8 cellular contexts compared by ENCODE assay signal in genomic region chr17:80220709-80221215, GRCh38. TPM values are rescaled to one million over a fixed set of nuclear protein-coding genes. Genes with fewer than 3 reads are reported as not detected.
DNase-seq lines count a peak whose midpoint lies in the region; ATAC-seq and TF ChIP-seq lines count a peak whose summit lies in the region.

No MANE protein-coding gene starts in this region.

- no peak for DNase-seq in BE2C
- no peak for DNase-seq in activated T-helper 2 cell treated with anti-CD3 and anti-CD28 coated beads, Interferon-gamma antibody, Interleukin-2, Interleukin-4, amounts not matched to agents 10 μg/mL and 5 μg/mL and 100 μg/mL, durations not matched to agents 14 hours and 24 hours and 36 hours (ENCODE audit: low spot score)
- DNase-seq in head of caudate nucleus = peak in 40 of 42 donors; percentile 13 to 79 (median 50)
- DNase-seq in osteocyte (ENCODE audit: extremely low spot score, unreplicated experiment) = no peak

- H3K4me3 Mint-ChIP-seq in activated T-helper 2 cell treated with anti-CD3 and anti-CD28 coated beads, Interferon-gamma antibody, Interleukin-2, Interleukin-4, amounts not matched to agents 10 μg/mL and 5 μg/mL and 100 μg/mL, durations not matched to agents 14 hours and 24 hours and 36 hours (ENCODE audit: low read depth) = peak overlapping the region; percentile 81
- peak overlapping the region; percentile 75 for H3K4me3 Mint-ChIP-seq in osteocyte (ENCODE audit: unreplicated experiment)

- H3K36me3 ChIP-seq in BE2C (peaks cover 10% of the 10 kb centered on the region), HUES6 (ENCODE audit: control insufficient read depth, insufficient read depth, low read length) (peaks cover 16% of the 10 kb centered on the region)

- intact Hi-C loops in activated T-helper 2 cell treated with anti-CD3 and anti-CD28 coated beads, Interferon-gamma antibody, Interleukin-2, Interleukin-4, amounts not matched to agents 10 μg/mL and 5 μg/mL and 100 μg/mL, durations not matched to agents 14 hours and 24 hours and 36 hours (cut with micrococcal nuclease) = no loop called here
- intact Hi-C loops in head of caudate nucleus (cut with DNase I) = loop anchor here (2.0 kb wide), 1 partner anchor 74 kb away; the partner anchor contains the start of gene EIF4A3

- H3K9me3 ChIP-seq in BE2C (no peaks in the 10 kb centered on the region), HUES6 (ENCODE audit: control insufficient read depth, insufficient read depth, low read depth, low read length) (no peaks in the 10 kb centered on the region)

- H3K27ac Mint-ChIP-seq in activated T-helper 2 cell treated with anti-CD3 and anti-CD28 coated beads, Interferon-gamma antibody, Interleukin-2, Interleukin-4, amounts not matched to agents 10 μg/mL and 5 μg/mL and 100 μg/mL, durations not matched to agents 14 hours and 24 hours and 36 hours = no peak overlapping the region
- no peak overlapping the region for H3K27ac Mint-ChIP-seq in osteocyte (ENCODE audit: unreplicated experiment)

- H3K9ac ChIP-seq in HUES6 (ENCODE audit: low read length) = peak overlapping the region; percentile 17

- H3K4me1 Mint-ChIP-seq in activated T-helper 2 cell treated with anti-CD3 and anti-CD28 coated beads, Interferon-gamma antibody, Interleukin-2, Interleukin-4, amounts not matched to agents 10 μg/mL and 5 μg/mL and 100 μg/mL, durations not matched to agents 14 hours and 24 hours and 36 hours (ENCODE audit: low read depth) = peaks cover 24% of the 10 kb centered on the region
- peaks cover 18% of the 10 kb centered on the region for H3K4me1 Mint-ChIP-seq in osteocyte (ENCODE audit: unreplicated experiment)

- TF ChIP-seq CTCF in BE2C (IDR thresholded peaks at IDR 0.05; ENCODE audit: low read depth, low read length) = no peak
- TF ChIP-seq CTCF in osteocyte (IDR thresholded peaks at IDR 0.05) = no peak

- no peaks in the 10 kb centered on the region for H3K9me3 Mint-ChIP-seq in activated T-helper 2 cell treated with anti-CD3 and anti-CD28 coated beads, Interferon-gamma antibody, Interleukin-2, Interleukin-4, amounts not matched to agents 10 μg/mL and 5 μg/mL and 100 μg/mL, durations not matched to agents 14 hours and 24 hours and 36 hours
- no peaks in the 10 kb centered on the region for H3K9me3 Mint-ChIP-seq in osteocyte (ENCODE audit: unreplicated experiment)

- peaks cover 18% of the 10 kb centered on the region for H3K36me3 Mint-ChIP-seq in activated T-helper 2 cell treated with anti-CD3 and anti-CD28 coated beads, Interferon-gamma antibody, Interleukin-2, Interleukin-4, amounts not matched to agents 10 μg/mL and 5 μg/mL and 100 μg/mL, durations not matched to agents 14 hours and 24 hours and 36 hours (ENCODE audit: low read depth)
- peaks cover 7% of the 10 kb centered on the region for H3K36me3 Mint-ChIP-seq in osteocyte (ENCODE audit: unreplicated experiment)

- H3K4me1 ChIP-seq in BE2C (peaks cover 6% of the 10 kb centered on the region), HUES6 (ENCODE audit: control insufficient read depth, insufficient read depth, low read length) (peaks cover 27% of the 10 kb centered on the region)

- H3K27me3 ChIP-seq in BE2C = no peaks in the 10 kb centered on the region
- no peaks in the 10 kb centered on the region for H3K27me3 ChIP-seq in HUES6 (ENCODE audit: control insufficient read depth, insufficient read depth, low read length)

- ATAC-seq in HG02798 (IDR thresholded peaks at IDR 0.05; ENCODE audit: poor library complexity, unreplicated experiment) = no peak
- ATAC-seq in GM19023 (IDR thresholded peaks at IDR 0.05; ENCODE audit: unreplicated experiment) = no peak
- no peak for ATAC-seq in GM19397 (IDR thresholded peaks at IDR 0.05; ENCODE audit: unreplicated experiment)

- H3K27me3 Mint-ChIP-seq in activated T-helper 2 cell treated with anti-CD3 and anti-CD28 coated beads, Interferon-gamma antibody, Interleukin-2, Interleukin-4, amounts not matched to agents 10 μg/mL and 5 μg/mL and 100 μg/mL, durations not matched to agents 14 hours and 24 hours and 36 hours (ENCODE audit: low read depth) = no peaks in the 10 kb centered on the region
- no peaks in the 10 kb centered on the region for H3K27me3 Mint-ChIP-seq in osteocyte (ENCODE audit: unreplicated experiment)

- H3K4me3 ChIP-seq in BE2C (ENCODE audit: low read depth, low read length) = peak overlapping the region; percentile 93
- peak overlapping the region; percentile 91 for H3K4me3 ChIP-seq in HUES6 (ENCODE audit: low read depth, low read length)

- H3K27ac ChIP-seq in HUES6 (ENCODE audit: low read depth, low read length) = no peak overlapping the region; the same call in 1 of the 2 replicates

RNA-seq across cellular contexts. Expression of gene SLC26A11, which starts 0.5 kb away (rescaled TPM):
- 31.9 TPM for polyA plus RNA-seq in BE2C (2012; ENCODE audit: insufficient read depth, insufficient read length, low read depth)
- 9.7 TPM in 2 replicates for total RNA-seq in activated T-helper 2 cell treated with anti-CD3 and anti-CD28 coated beads, Interferon-gamma antibody, Interleukin-2, Interleukin-4, amounts not matched to agents 10 μg/mL and 5 μg/mL and 100 μg/mL, durations not matched to agents 14 hours and 24 hours and 36 hours
- total RNA-seq in osteocyte = 30.1 and 34.7 TPM in 2 replicates

RNA-seq across cellular contexts. Expression of gene SGSH, which starts 0.6 kb away (rescaled TPM):
- 39.3 TPM for polyA plus RNA-seq in BE2C (2012; ENCODE audit: insufficient read depth, insufficient read length, low read depth)
- total RNA-seq in activated T-helper 2 cell treated with anti-CD3 and anti-CD28 coated beads, Interferon-gamma antibody, Interleukin-2, Interleukin-4, amounts not matched to agents 10 μg/mL and 5 μg/mL and 100 μg/mL, durations not matched to agents 14 hours and 24 hours and 36 hours = 25.5 and 29.0 TPM in 2 replicates
- 67.2 and 71.0 TPM in 2 replicates for total RNA-seq in osteocyte

RNA-seq across cellular contexts. Expression of gene RNF213, which starts 39.9 kb away (rescaled TPM):
- 37.4 TPM for polyA plus RNA-seq in BE2C (2012; ENCODE audit: insufficient read depth, insufficient read length, low read depth)
- total RNA-seq in activated T-helper 2 cell treated with anti-CD3 and anti-CD28 coated beads, Interferon-gamma antibody, Interleukin-2, Interleukin-4, amounts not matched to agents 10 μg/mL and 5 μg/mL and 100 μg/mL, durations not matched to agents 14 hours and 24 hours and 36 hours = 297 and 309 TPM in 2 replicates
- 106 and 131 TPM in 2 replicates for total RNA-seq in osteocyte

RNA-seq across cellular contexts. Expression of gene CARD14, which starts 50.9 kb away (rescaled TPM):
- polyA plus RNA-seq in BE2C (2012; ENCODE audit: insufficient read depth, insufficient read length, low read depth) = 1.8 TPM
- not detected in 2 replicates for total RNA-seq in activated T-helper 2 cell treated with anti-CD3 and anti-CD28 coated beads, Interferon-gamma antibody, Interleukin-2, Interleukin-4, amounts not matched to agents 10 μg/mL and 5 μg/mL and 100 μg/mL, durations not matched to agents 14 hours and 24 hours and 36 hours
- 0.10 and 0.16 TPM in 2 replicates for total RNA-seq in osteocyte

Comparison
In these comparisons a context has a peak if more than half of its experiments do, and no peak if none do; other contexts are left out.
1. DNase-seq: peak in head of caudate nucleus (40 of 42); none in BE2C (single experiment), activated T-helper 2 cell treated with anti-CD3 and anti-CD28 coated beads, Interferon-gamma antibody, Interleukin-2, Interleukin-4, amounts not matched to agents 10 μg/mL and 5 μg/mL and 100 μg/mL, durations not matched to agents 14 hours and 24 hours and 36 hours (single experiment) and osteocyte (single experiment).